ENCODE assay signal across 18 cellular contexts in genomic region chr10:22824984-22825383, GRCh38.
DNase-seq lines count a peak whose midpoint lies in the region; TF ChIP-seq lines count a peak whose summit lies in the region.
"Had no signal": no experiment of that assay in that cellular context is flagged by ENCODE, and none has a peak within 500 bp of the region (broad histone marks: within the 10 kb centered on the region; RNA-seq: fewer than 3 reads in every experiment).

No MANE protein-coding gene starts in this region.

- H3K4me1 ChIP-seq in esophagus (ENCODE audit: control insufficient read depth in 2 of 2, insufficient read depth in 2 of 2, low read length in 1 of 2) = peaks cover 2 to 7% of the 10 kb centered on the region in 2 donors
- H3K4me1 ChIP-seq: adrenal gland had no signal

- H3K4me3 ChIP-seq in esophagus (ENCODE audit: low read depth in 1 of 2, low read length in 2 of 2) = peak overlapping the region in 1 of 2 donors; percentile 1
- H3K4me3 ChIP-seq: adrenal gland, upper lobe of left lung had no signal

- H3K36me3 ChIP-seq in esophagus (ENCODE audit: control insufficient read depth in 2 of 2, insufficient read depth in 2 of 2, low read length in 1 of 2) = no peaks in the 10 kb centered on the region
- H3K36me3 ChIP-seq: adrenal gland, upper lobe of left lung had no signal

- H3K9me3 Mint-ChIP-seq in progenitor cell of endocrine pancreas (ENCODE audit: low read depth) = peaks cover 10% of the 10 kb centered on the region
- H3K9me3 Mint-ChIP-seq: T-helper 2 cell treated with Interferon-gamma antibody and Interleukin-4, amounts not matched to agents 5 μg/mL and 100 μg/mL, for 36 hours had no signal

- peak overlapping the region; percentile 56 for H3K27ac Mint-ChIP-seq in progenitor cell of endocrine pancreas
- H3K27ac Mint-ChIP-seq: CD4-positive, CD25-positive, alpha-beta regulatory T cell; T-helper 2 cell treated with Interferon-gamma antibody and Interleukin-4, amounts not matched to agents 5 μg/mL and 100 μg/mL, for 36 hours had no signal

- intact Hi-C loops in head of caudate nucleus (cut with DNase I) = no loop called here

- H3K9me3 ChIP-seq in esophagus (ENCODE audit: control insufficient read depth in 2 of 2, insufficient read depth in 1 of 2, low read depth in 1 of 2, low read length in 1 of 2) = no peaks in the 10 kb centered on the region
- H3K9me3 ChIP-seq: adrenal gland, upper lobe of left lung had no signal

- DNase-seq in GM03348 (ENCODE audit: low spot score) (peak; percentile 54), RKO (ENCODE audit: low spot score) (peak; percentile 72), progenitor cell of endocrine pancreas (ENCODE audit: low spot score, unreplicated experiment) (no peak), head of caudate nucleus (no peak), NCI-H446 (lab: John Stamatoyannopoulos, UW) (no peak), NCI-H1694 treated with DMSO at 0.1 percent for 48 hours (lab: John Stamatoyannopoulos, UW) (no peak)
- DNase-seq in stimulated activated CD4-positive, alpha-beta T cell treated with anti-CD3 and anti-CD28 coated beads, Interleukin-4, amount 100 ng/mL, for 4 hours = no peak
- DNase-seq: activated CD4-positive, alpha-beta T cell treated with anti-CD3 and anti-CD28 coated beads for 48 hours; activated T-cell treated with anti-CD3 and anti-CD28 coated beads, Interleukin-2, amount 50 U/mL, for 4 hours; CD4-positive, CD25-positive, alpha-beta regulatory T cell; islet precursor cell; NCI-H524 treated with DMSO at 0.1 percent for 48 hours; RPMI8226 had no signal

- no peaks in the 10 kb centered on the region for H3K36me3 Mint-ChIP-seq in progenitor cell of endocrine pancreas (ENCODE audit: insufficient read depth)
- H3K36me3 Mint-ChIP-seq: CD4-positive, CD25-positive, alpha-beta regulatory T cell had no signal

- H3K27me3 Mint-ChIP-seq in progenitor cell of endocrine pancreas = no peaks in the 10 kb centered on the region

- no peak overlapping the region for H3K4me3 Mint-ChIP-seq in progenitor cell of endocrine pancreas (ENCODE audit: low read depth)
- H3K4me3 Mint-ChIP-seq: activated T-cell treated with anti-CD3 and anti-CD28 coated beads, Interleukin-2, amount 50 U/mL, for 4 hours; CD4-positive, CD25-positive, alpha-beta regulatory T cell; T-helper 2 cell treated with Interferon-gamma antibody and Interleukin-4, amounts not matched to agents 5 μg/mL and 100 μg/mL, for 36 hours had no signal

- no peaks in the 10 kb centered on the region for H3K27me3 ChIP-seq in esophagus (ENCODE audit: control insufficient read depth in 1 of 2, insufficient read depth in 2 of 2, low read length in 2 of 2)
- H3K27me3 ChIP-seq: adrenal gland, upper lobe of left lung had no signal

- no peak for TF ChIP-seq CTCF in progenitor cell of endocrine pancreas (IDR thresholded peaks at IDR 0.05; ENCODE audit: unreplicated experiment)

- peaks cover 3% of the 10 kb centered on the region for H3K4me1 Mint-ChIP-seq in progenitor cell of endocrine pancreas (ENCODE audit: low read depth)
- H3K4me1 Mint-ChIP-seq: CD4-positive, CD25-positive, alpha-beta regulatory T cell had no signal

- WGBS in esophagus, 2 donors = 55 to 70% methylated on average over 3 of the region's 3 CpGs

- peak overlapping the region; percentile 47 to 90 for H3K27ac ChIP-seq in esophagus (ENCODE audit: low read depth in 2 of 2, low read length in 1 of 2)
- H3K27ac ChIP-seq: adrenal gland, KMS-11, upper lobe of left lung had no signal

Comparison
In these comparisons a context has a peak if more than half of its experiments do, and no peak if none do; other contexts are left out.
1. DNase-seq: peak in GM03348 (single experiment) and RKO (single experiment); none in progenitor cell of endocrine pancreas (single experiment), head of caudate nucleus (0 of 42), NCI-H446 (0 of 2), NCI-H1694 treated with DMSO at 0.1 percent for 48 hours (single experiment) and stimulated activated CD4-positive, alpha-beta T cell treated with anti-CD3 and anti-CD28 coated beads, Interleukin-4, amount 100 ng/mL, for 4 hours (0 of 2).